Comparison of ENCODE assay signal across 21 cellular contexts in the genomic region with DNA sequence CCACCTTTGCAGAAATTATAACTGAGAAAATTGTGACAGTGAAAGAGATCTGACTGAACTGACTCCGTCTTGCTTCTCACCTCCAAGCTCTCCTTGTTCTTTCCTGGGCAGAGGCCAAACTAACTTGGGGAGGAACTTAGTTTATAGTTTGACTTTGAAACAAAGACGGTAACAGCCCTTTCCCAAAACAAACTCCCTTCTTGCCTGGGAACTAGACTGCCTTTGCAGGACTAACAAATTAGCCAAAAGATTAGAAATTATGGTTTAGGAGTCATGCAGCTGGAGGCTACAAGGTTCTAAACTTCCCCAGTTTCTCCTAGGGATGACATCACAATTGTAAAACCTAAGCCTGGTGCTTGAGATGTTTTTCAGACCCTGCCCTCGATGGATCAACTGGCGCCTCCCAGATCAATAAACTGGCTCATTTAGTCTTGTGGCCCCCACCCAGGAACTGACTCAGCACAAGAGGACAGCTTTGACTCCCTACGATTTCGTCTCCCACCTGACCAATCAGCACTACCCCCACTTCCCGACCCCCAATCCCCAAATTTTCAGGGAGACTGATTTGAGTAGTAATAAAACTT.
"Had no signal": no experiment of that assay in that cellular context is flagged by ENCODE, and none has a peak within 500 bp of the region (broad histone marks: within the 10 kb centered on the region; RNA-seq: fewer than 3 reads in every experiment).

No MANE protein-coding gene starts in this region.

- H3K4me2 ChIP-seq: neural progenitor cell had no signal

- H3K27ac Mint-ChIP-seq: natural killer cell; neural progenitor cell; stimulated activated naive B cell treated with anti-CD40 and anti-IgM and Interleukin-4, amounts not matched to agents 10 μg/mL and 1 μg/mL and 100 μg/mL, for 72 hours; stimulated activated naive CD8-positive, alpha-beta T cell treated with anti-CD3 and anti-CD28 coated beads, Interleukin-15, amount 100 ng/mL, for 72 hours had no signal

- FAIRE-seq: islet of Langerhans, pancreas had no signal

- H3K36me3 ChIP-seq: gastrocnemius medialis, neural progenitor cell, pancreas, prostate gland, right lobe of liver, tibial nerve had no signal

- DNase-seq: effector CD4-positive, alpha-beta T cell; gastrocnemius medialis; heart right ventricle; hypothalamus; kidney glomerular epithelial cell; mammary epithelial cell; natural killer cell; occipital lobe; pancreas; right lobe of liver; stimulated activated CD4-positive, alpha-beta T cell treated with anti-CD3 and anti-CD28 coated beads, Interleukin-2, amount 100 ng/mL, for 24 hours; stimulated activated CD4-positive, alpha-beta T cell treated with anti-CD3 and anti-CD28 coated beads, Interleukin-4, amount 100 ng/mL, for 4 hours; stimulated activated naive B cell treated with anti-CD40 and anti-IgM and Interleukin-4, amounts not matched to agents 10 μg/mL and 1 μg/mL and 100 μg/mL, for 72 hours; stimulated activated naive CD8-positive, alpha-beta T cell treated with anti-CD3 and anti-CD28 coated beads, Interleukin-15, amount 100 ng/mL, for 72 hours; testis had no signal

- H3K27ac ChIP-seq: coronary artery, gastrocnemius medialis, heart right ventricle, neural progenitor cell, pancreas, prostate gland, right lobe of liver, testis, tibial nerve had no signal

- H3K9me3 ChIP-seq: gastrocnemius medialis, heart right ventricle, pancreas, prostate gland, right lobe of liver, testis, tibial nerve had no signal

- H3K4me3 ChIP-seq: coronary artery, gastrocnemius medialis, heart right ventricle, neural progenitor cell, pancreas, prostate gland, right lobe of liver, testis, tibial nerve had no signal

- H3K36me3 Mint-ChIP-seq: natural killer cell; neural progenitor cell; stimulated activated naive B cell treated with anti-CD40 and anti-IgM and Interleukin-4, amounts not matched to agents 10 μg/mL and 1 μg/mL and 100 μg/mL, for 72 hours had no signal

- H3K4me1 ChIP-seq: pancreas, prostate gland had no signal

- H3K9me3 Mint-ChIP-seq: natural killer cell; neural progenitor cell; stimulated activated naive B cell treated with anti-CD40 and anti-IgM and Interleukin-4, amounts not matched to agents 10 μg/mL and 1 μg/mL and 100 μg/mL, for 72 hours; stimulated activated naive CD8-positive, alpha-beta T cell treated with anti-CD3 and anti-CD28 coated beads, Interleukin-15, amount 100 ng/mL, for 72 hours had no signal

- H3K4me3 Mint-ChIP-seq: natural killer cell; neural progenitor cell; stimulated activated naive B cell treated with anti-CD40 and anti-IgM and Interleukin-4, amounts not matched to agents 10 μg/mL and 1 μg/mL and 100 μg/mL, for 72 hours; stimulated activated naive CD8-positive, alpha-beta T cell treated with anti-CD3 and anti-CD28 coated beads, Interleukin-15, amount 100 ng/mL, for 72 hours had no signal

- H2AFZ ChIP-seq: neural progenitor cell had no signal

- ATAC-seq: gastrocnemius medialis; heart right ventricle; left lobe of liver; natural killer cell; pancreas; stimulated activated naive B cell treated with anti-CD40 and anti-IgM and Interleukin-4, amounts not matched to agents 10 μg/mL and 1 μg/mL and 100 μg/mL, for 72 hours; stimulated activated naive CD8-positive, alpha-beta T cell treated with anti-CD3 and anti-CD28 coated beads, Interleukin-15, amount 100 ng/mL, for 72 hours had no signal

- H3K27me3 ChIP-seq: gastrocnemius medialis, neural progenitor cell, pancreas, right lobe of liver, testis, tibial nerve had no signal
